ENCODE assay signal across 22 cellular contexts in genomic region chr9:32431196-32431595, GRCh38. TPM values are rescaled to one million over a fixed set of nuclear protein-coding genes. Genes with fewer than 3 reads are reported as not detected.
DNase-seq lines count a peak whose midpoint lies in the region; ATAC-seq and TF ChIP-seq lines count a peak whose summit lies in the region.
"Had no signal": no experiment of that assay in that cellular context is flagged by ENCODE, and none has a peak within 500 bp of the region (broad histone marks: within the 10 kb centered on the region; RNA-seq: fewer than 3 reads in every experiment).

No MANE protein-coding gene starts in this region.

- 77% methylated on average over 7 of the region's 8 CpGs for WGBS in mesenchymal stem cell

- no peaks in the 10 kb centered on the region for H3F3A ChIP-seq in PC-3 (ENCODE audit: low read length, unreplicated experiment)

- peak overlapping the region in 1 of 2 experiments; percentile 30 for H2BK12ac ChIP-seq in mesenchymal stem cell (ENCODE audit: low read length in 2 of 2)

- H2AK5ac ChIP-seq in mesenchymal stem cell (ENCODE audit: low read length, severe bottlenecking): peak overlapping the region; percentile 16

- H4K20me1 ChIP-seq in PC-3 (ENCODE audit: low read length): no peaks in the 10 kb centered on the region

- H2AFZ ChIP-seq in PC-3 (ENCODE audit: low read length) (no peak overlapping the region), mesenchymal stem cell (ENCODE audit: low read depth, low read length) (no peak overlapping the region)
- H2AFZ ChIP-seq: parathyroid adenoma had no signal

- H3K4me1 ChIP-seq in PC-3 (ENCODE audit: insufficient read depth, low read length): peaks cover 33% of the 10 kb centered on the region
- peaks cover 21% of the 10 kb centered on the region for H3K4me1 ChIP-seq in mesenchymal stem cell (ENCODE audit: control insufficient read depth, insufficient read depth, low read depth, low read length)
- H3K4me1 ChIP-seq: parathyroid adenoma, spleen had no signal

- no peak overlapping the region for H3K23ac ChIP-seq in mesenchymal stem cell (ENCODE audit: low read length in 2 of 2)

- ATAC-seq in PC-3 (no peak), HG02759 (IDR thresholded peaks at IDR 0.05; ENCODE audit: unreplicated experiment) (no peak)
- ATAC-seq: activated CD4-positive, alpha-beta T cell treated with anti-CD3 and anti-CD28 coated beads for 36 hours had no signal

- CTCF ChIA-PET in PC-3 (lab: Charles Lee): no interaction called here
- CTCF ChIA-PET in activated CD4-positive, alpha-beta T cell treated with anti-CD3 and anti-CD28 coated beads, Interleukin-2, amount 10 ng/mL, durations not matched to agents 7 days and 5 days (lab: Charles Lee): interaction anchor here (2.1 kb wide), 1 partner anchor 12 kb away, joined by 5 read pairs; no protein-coding TSS in a partner anchor

- no peak overlapping the region for H2BK120ac ChIP-seq in mesenchymal stem cell (ENCODE audit: low read depth, low read length)

- no peaks in the 10 kb centered on the region for H3K9me3 Mint-ChIP-seq in activated CD4-positive, alpha-beta T cell treated with anti-CD3 and anti-CD28 coated beads, Interleukin-2, amount 10 ng/mL, durations not matched to agents 7 days and 5 days
- H3K9me3 Mint-ChIP-seq: CD14-positive monocyte; IgD-negative memory B cell; nephron progenitor cell; T-helper 1 cell treated with Interleukin-12 subunit alpha and Interleukin-12 subunit beta and Interleukin-4 antibody, amounts not matched to agents 30 μg/mL and 1 μg/mL, for 36 hours had no signal

- no peaks in the 10 kb centered on the region for H3K9me2 ChIP-seq in PC-3 (replicated peaks; ENCODE audit: low read length)

- no peak overlapping the region for H4K91ac ChIP-seq in mesenchymal stem cell (ENCODE audit: low read length)

- H3K18ac ChIP-seq in mesenchymal stem cell (ENCODE audit: low read depth in 1 of 2, low read length in 2 of 2): no peak overlapping the region

- H4K8ac ChIP-seq in mesenchymal stem cell (ENCODE audit: low read length): no peak overlapping the region

- no peaks in the 10 kb centered on the region for H3K79me2 ChIP-seq in PC-3 (ENCODE audit: low read length)
- H3K79me2 ChIP-seq: parathyroid adenoma had no signal

- peaks cover 11% of the 10 kb centered on the region for H3K4me1 Mint-ChIP-seq in activated CD4-positive, alpha-beta T cell treated with anti-CD3 and anti-CD28 coated beads, Interleukin-2, amount 10 ng/mL, durations not matched to agents 7 days and 5 days
- H3K4me1 Mint-ChIP-seq: activated CD4-positive, alpha-beta T cell treated with anti-CD3 and anti-CD28 coated beads for 36 hours; IgD-negative memory B cell; nephron progenitor cell had no signal

- in situ Hi-C loops in brain microvascular endothelial cell (cut with HindIII; ENCODE audit: low pct_ligation_motif_present, low sequenced_read_pairs): no loop called here

- intact Hi-C loops in PC-3 (cut with micrococcal nuclease): loop anchor here (5.0 kb wide), 1 partner anchor 141 kb away; the partner anchor contains the start of gene NDUFB6

- no TSS peak for BruUV-seq in PC-3 (replicated peaks; lab: Mats Ljungman, UMichigan)

- no peak overlapping the region for H3K4me3 Mint-ChIP-seq in activated CD4-positive, alpha-beta T cell treated with anti-CD3 and anti-CD28 coated beads, Interleukin-2, amount 10 ng/mL, durations not matched to agents 7 days and 5 days
- H3K4me3 Mint-ChIP-seq: activated CD4-positive, alpha-beta T cell treated with anti-CD3 and anti-CD28 coated beads for 36 hours; activated naive CD8-positive, alpha-beta T cell; CD14-positive monocyte; IgD-negative memory B cell; nephron progenitor cell; T-helper 1 cell treated with Interleukin-12 subunit alpha and Interleukin-12 subunit beta and Interleukin-4 antibody, amounts not matched to agents 30 μg/mL and 1 μg/mL, for 36 hours had no signal

- TF ChIP-seq CTCF in PC-3 (conservative IDR thresholded peaks at IDR 0.05; ENCODE audit: low read depth, low read length) (no peak), brain microvascular endothelial cell (IDR thresholded peaks at IDR 0.05; ENCODE audit: low read depth, low read length, missing control alignments) (no peak)

- H3K4me2 ChIP-seq in PC-3 (ENCODE audit: low read length) (peak overlapping the region; percentile 2; the same call in 1 of the 2 replicates), mesenchymal stem cell (ENCODE audit: low read length, poor library complexity, severe bottlenecking) (no peak overlapping the region)

- H3K14ac ChIP-seq in mesenchymal stem cell (ENCODE audit: low read length in 2 of 2): no peak overlapping the region

- no peaks in the 10 kb centered on the region; the same call in 1 of the 2 replicates for H3K36me3 ChIP-seq in PC-3 (ENCODE audit: low read depth, low read length)
- H3K36me3 ChIP-seq in brain microvascular endothelial cell (replicated peaks): peaks cover 50% of the 10 kb centered on the region
- peaks cover 21 to 98% of the 10 kb centered on the region in 2 experiments for H3K36me3 ChIP-seq in mesenchymal stem cell (ENCODE audit: control insufficient read depth in 1 of 2, insufficient read depth in 2 of 2, low read depth in 1 of 2, low read length in 2 of 2)

- no peak overlapping the region for H3K27ac Mint-ChIP-seq in activated CD4-positive, alpha-beta T cell treated with anti-CD3 and anti-CD28 coated beads, Interleukin-2, amount 10 ng/mL, durations not matched to agents 7 days and 5 days
- H3K27ac Mint-ChIP-seq: activated CD4-positive, alpha-beta T cell treated with anti-CD3 and anti-CD28 coated beads for 36 hours; activated naive CD8-positive, alpha-beta T cell; IgD-negative memory B cell; nephron progenitor cell; T-helper 1 cell treated with Interleukin-12 subunit alpha and Interleukin-12 subunit beta and Interleukin-4 antibody, amounts not matched to agents 30 μg/mL and 1 μg/mL, for 36 hours had no signal

- H3K9me3 ChIP-seq in PC-3 (ENCODE audit: low read length) (no peaks in the 10 kb centered on the region), mesenchymal stem cell (ENCODE audit: control insufficient read depth, low read length) (no peaks in the 10 kb centered on the region)
- H3K9me3 ChIP-seq: right atrium auricular region, spleen, upper lobe of left lung had no signal

- H3K27me3 ChIP-seq in PC-3 (ENCODE audit: low read length) (no peaks in the 10 kb centered on the region), brain microvascular endothelial cell (replicated peaks) (no peaks in the 10 kb centered on the region), mesenchymal stem cell (ENCODE audit: control insufficient read depth in 1 of 2, insufficient read depth in 1 of 2, low read length in 2 of 2) (no peaks in the 10 kb centered on the region)
- H3K27me3 ChIP-seq: dorsolateral prefrontal cortex, right atrium auricular region, spleen, upper lobe of left lung had no signal

- DNase-seq in PC-3: no peak
- DNase-seq in brain microvascular endothelial cell: peak; percentile 40
- DNase-seq in mesenchymal stem cell: peak; percentile 32
- DNase-seq in NCI-H2029 treated with DMSO at 0.1 percent for 48 hours (lab: John Stamatoyannopoulos, UW): no peak
- no peak for DNase-seq in NCI-H526 treated with DMSO at 0.1 percent for 48 hours (lab: John Stamatoyannopoulos, UW)
- DNase-seq in activated CD4-positive, alpha-beta T cell treated with anti-CD3 and anti-CD28 coated beads, Interleukin-2, amount 10 ng/mL, durations not matched to agents 7 days and 5 days: no peak
- DNase-seq: activated effector memory CD4-positive, alpha-beta T cell treated with Interleukin-2 at 50 U/mL for 16 hours; dorsolateral prefrontal cortex; GOT3; NCI-H1048; NCI-H1694 treated with DMSO at 0.1 percent for 48 hours; spleen had no signal

- POLR2A ChIA-PET in PC-3 (lab: Charles Lee; ENCODE audit: unreplicated experiment): no interaction called here
- POLR2A ChIA-PET in activated CD4-positive, alpha-beta T cell treated with anti-CD3 and anti-CD28 coated beads, Interleukin-2, amount 10 ng/mL, durations not matched to agents 7 days and 5 days (lab: Charles Lee): no interaction called here

- no peak overlapping the region for H3K27ac ChIP-seq in PC-3 (ENCODE audit: low read length)
- H3K27ac ChIP-seq in brain microvascular endothelial cell: peak overlapping the region; percentile 74
- peak overlapping the region; percentile 79 for H3K27ac ChIP-seq in mesenchymal stem cell (ENCODE audit: low read length, poor library complexity, severe bottlenecking)
- H3K27ac ChIP-seq: dorsolateral prefrontal cortex, parathyroid adenoma, right atrium auricular region, spleen, upper lobe of left lung had no signal

- no peak overlapping the region for H2BK15ac ChIP-seq in mesenchymal stem cell (ENCODE audit: low read depth, poor library complexity, severe bottlenecking)

- H3K4ac ChIP-seq in mesenchymal stem cell (ENCODE audit: low read depth in 1 of 2, low read length in 2 of 2): no peak overlapping the region

- H3K36me3 Mint-ChIP-seq in activated CD4-positive, alpha-beta T cell treated with anti-CD3 and anti-CD28 coated beads, Interleukin-2, amount 10 ng/mL, durations not matched to agents 7 days and 5 days (ENCODE audit: low read depth): peaks cover 17% of the 10 kb centered on the region
- H3K36me3 Mint-ChIP-seq: activated naive CD8-positive, alpha-beta T cell had no signal

- H2BK5ac ChIP-seq in mesenchymal stem cell (ENCODE audit: low read depth, low read length, poor library complexity, severe bottlenecking): no peak overlapping the region

- no peaks in the 10 kb centered on the region for H3K27me3 Mint-ChIP-seq in activated CD4-positive, alpha-beta T cell treated with anti-CD3 and anti-CD28 coated beads, Interleukin-2, amount 10 ng/mL, durations not matched to agents 7 days and 5 days
- H3K27me3 Mint-ChIP-seq: activated CD4-positive, alpha-beta T cell treated with anti-CD3 and anti-CD28 coated beads for 36 hours; activated naive CD8-positive, alpha-beta T cell; IgD-negative memory B cell had no signal

- no peak overlapping the region for H3K4me3 ChIP-seq in PC-3 (ENCODE audit: low read length)
- no peak overlapping the region for H3K4me3 ChIP-seq in brain microvascular endothelial cell (ENCODE audit: low read depth, low read length)
- H3K4me3 ChIP-seq in mesenchymal stem cell (ENCODE audit: insufficient read depth in 1 of 2, low read depth in 1 of 2, low read length in 2 of 2): no peak overlapping the region
- H3K4me3 ChIP-seq: dorsolateral prefrontal cortex, right atrium auricular region, spleen, upper lobe of left lung had no signal

- peaks cover 18% of the 10 kb centered on the region for H3K79me1 ChIP-seq in mesenchymal stem cell (replicated peaks; ENCODE audit: low read length, poor library complexity, severe bottlenecking)

- H3K9ac ChIP-seq in PC-3 (ENCODE audit: low read length) (no peak overlapping the region), mesenchymal stem cell (ENCODE audit: low read length) (peak overlapping the region; percentile 17)
- H3K9ac ChIP-seq: parathyroid adenoma had no signal

RNA-seq across cellular contexts. Expression of gene ACO1, which starts 46.8 kb away (rescaled TPM):
- total RNA-seq in PC-3 (2014; rRNA removed): 20.8 and 26.0 TPM in 2 replicates
- 49.5 TPM for polyA plus RNA-seq in mesenchymal stem cell (2013, experiment 1 of 2)
- 50.6 TPM for polyA plus RNA-seq in mesenchymal stem cell (2013, experiment 2 of 2)
- 1 to 10 TPM; 8.1 to 8.6 TPM for total RNA-seq in activated CD4-positive, alpha-beta T cell treated with anti-CD3 and anti-CD28 coated beads, Interleukin-2, amount 10 ng/mL, durations not matched to agents 7 days and 5 days

Comparison
In these comparisons a context has a peak if more than half of its experiments do, and no peak if none do; other contexts are left out.
1. DNase-seq: peak in brain microvascular endothelial cell (single experiment) and mesenchymal stem cell (single experiment); none in PC-3 (single experiment), NCI-H2029 treated with DMSO at 0.1 percent for 48 hours (single experiment), NCI-H526 treated with DMSO at 0.1 percent for 48 hours (single experiment) and activated CD4-positive, alpha-beta T cell treated with anti-CD3 and anti-CD28 coated beads, Interleukin-2, amount 10 ng/mL, durations not matched to agents 7 days and 5 days (single experiment).